In the genomic region with DNA sequence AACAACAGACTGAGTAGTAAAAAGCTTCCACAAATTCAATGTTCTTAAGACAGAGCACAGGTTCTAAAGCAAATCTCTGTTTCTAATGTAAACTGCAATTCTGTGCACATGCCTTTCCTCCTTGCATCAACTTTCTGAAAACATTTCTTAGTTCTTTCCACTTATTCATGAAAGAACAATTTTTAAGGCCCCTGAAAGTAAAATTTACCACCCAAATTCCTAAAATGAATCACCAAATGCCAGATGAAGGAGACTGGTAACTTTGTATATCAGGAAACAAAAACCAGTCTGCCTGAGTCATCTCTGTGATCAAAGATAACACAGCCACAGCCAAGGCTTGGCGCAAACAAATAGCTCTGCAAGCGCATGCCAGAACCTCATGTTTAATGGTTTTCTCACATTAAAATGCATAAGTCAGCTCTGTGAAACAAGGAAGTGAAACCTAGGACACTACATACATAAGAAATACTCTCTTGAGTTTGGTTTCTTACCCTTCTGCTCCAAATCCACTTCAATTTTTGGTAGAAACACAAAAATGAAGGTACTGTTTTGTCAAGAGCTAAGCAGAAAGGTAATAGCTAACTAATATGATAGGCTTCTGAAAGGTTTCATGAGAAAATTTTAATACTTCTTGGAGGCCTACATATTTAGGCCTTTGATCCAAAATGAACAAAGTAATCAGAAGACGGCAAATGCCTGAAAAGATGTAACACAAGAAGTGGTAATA, we compare ENCODE assay signal across 7 cellular contexts.
DNase-seq lines count a peak whose midpoint lies in the region; ATAC-seq, FAIRE-seq and TF ChIP-seq lines count a peak whose summit lies in the region.

No MANE protein-coding gene starts in this region.

- POLR2A ChIA-PET in OCI-LY7 (lab: Charles Lee) = interaction anchor here (0.7 to 1.6 kb wide), 4 partner anchors 18 to 197 kb away, joined by 3 to 9 read pairs (median 4); no protein-coding TSS in a partner anchor

- 69 to 72% methylated on average over 3 of the region's 3 CpGs for WGBS in pancreas, 2 donors

- H3K36me3 Mint-ChIP-seq in type B pancreatic cell = peaks cover 20% of the 10 kb centered on the region

- H3K79me2 ChIP-seq in OCI-LY7 (ENCODE audit: insufficient read depth, low read depth, low read length) = no peaks in the 10 kb centered on the region

- peak overlapping the region; percentile 60 for H3K4me2 ChIP-seq in OCI-LY7 (ENCODE audit: low read length)

- FAIRE-seq in pancreas (lab: Jason Lieb, UNC) = peak; percentile 72

- intact Hi-C loops in OCI-LY7 (cut with micrococcal nuclease; ENCODE audit: unreplicated experiment) (no loop called here), pancreas (cut with DNase I) (no loop called here)

- DNase-seq in OCI-LY7 (ENCODE audit: low spot score) (peak; percentile 89), activated T-cell treated with anti-CD3 and anti-CD28 coated beads for 48 hours (ENCODE audit: low read depth) (peak; percentile 37), fibroblast of mammary gland (ENCODE audit: low read depth) (peak; percentile 98), pancreas (peak in 4 of 6 donors; percentile 28 to 66 (median 37)), type B pancreatic cell (ENCODE audit: extremely low spot score, unreplicated experiment) (no peak)

- peaks cover 26% of the 10 kb centered on the region for H3K4me1 ChIP-seq in OCI-LY7 (ENCODE audit: insufficient read depth, low read length, poor library complexity, severe bottlenecking)
- H3K4me1 ChIP-seq in pancreas = peaks cover 0 to 14% (median 5%) of the 10 kb centered on the region in 3 donors

- no peaks in the 10 kb centered on the region for H4K20me1 ChIP-seq in OCI-LY7 (ENCODE audit: insufficient read depth, low read length)

- H3K36me3 ChIP-seq in OCI-LY7 (ENCODE audit: insufficient read depth, low read length) = peaks cover 34% of the 10 kb centered on the region; the same call in 1 of the 2 replicates
- no peaks in the 10 kb centered on the region for H3K36me3 ChIP-seq in pancreas

- H3K9me3 ChIP-seq in OCI-LY7 (ENCODE audit: low read length) (no peaks in the 10 kb centered on the region), pancreas (no peaks in the 10 kb centered on the region)

- no peak overlapping the region for H3K4me3 ChIP-seq in OCI-LY7 (ENCODE audit: low read depth, low read length, poor library complexity, severe bottlenecking)
- no peak overlapping the region for H3K4me3 ChIP-seq in fibroblast of mammary gland (ENCODE audit: control insufficient read depth, low read depth, low read length)
- H3K4me3 ChIP-seq in pancreas = no peak overlapping the region

- no peak for TF ChIP-seq CTCF in OCI-LY7 (conservative IDR thresholded peaks at IDR 0.05; ENCODE audit: low read length)
- no peak for TF ChIP-seq CTCF in fibroblast of mammary gland (conservative IDR thresholded peaks at IDR 0.05; ENCODE audit: control insufficient read depth, insufficient read depth, low read depth, low read length)
- TF ChIP-seq CTCF in pancreas (IDR thresholded peaks at IDR 0.05) = no peak
- no peak for TF ChIP-seq CTCF in type B pancreatic cell (conservative IDR thresholded peaks at IDR 0.05)

- H3K4me1 Mint-ChIP-seq in type B pancreatic cell (ENCODE audit: unreplicated experiment) = peaks cover 40% of the 10 kb centered on the region

- H3K27me3 ChIP-seq in pancreas = no peaks in the 10 kb centered on the region

- no TSS peak for BruUV-seq in OCI-LY7 (replicated peaks; lab: Mats Ljungman, UMichigan)

- no peaks in the 10 kb centered on the region for H3K9me2 ChIP-seq in OCI-LY7 (ENCODE audit: insufficient read depth, low read length)

- H3K4me3 Mint-ChIP-seq in type B pancreatic cell = peak overlapping the region; percentile 37

- no peaks in the 10 kb centered on the region for H3K27me3 Mint-ChIP-seq in type B pancreatic cell

- H3K27ac ChIP-seq in OCI-LY7 (ENCODE audit: low read depth, low read length, poor library complexity, severe bottlenecking) (peak overlapping the region; percentile 63), pancreas (peak overlapping the region in 2 of 4 donors; percentile 71 to 80)

- ATAC-seq in GM18861 (IDR thresholded peaks at IDR 0.05; ENCODE audit: unreplicated experiment) (peak; percentile 91), HG03045 (IDR thresholded peaks at IDR 0.05; ENCODE audit: unreplicated experiment) (peak; percentile 81), pancreas (peak; percentile 75 to 92 (median 90))

- CTCF ChIA-PET in OCI-LY7 (lab: Charles Lee; ENCODE audit: unreplicated experiment) = interaction anchor here (0.6 kb wide), 2 partner anchors 25 to 252 kb away, joined by 3 read pairs; no protein-coding TSS in a partner anchor

- no peaks in the 10 kb centered on the region for H3K9me3 Mint-ChIP-seq in type B pancreatic cell

- H3K27ac Mint-ChIP-seq in type B pancreatic cell = peak overlapping the region; percentile 97

- H2AFZ ChIP-seq in OCI-LY7 (ENCODE audit: low read length) = no peak overlapping the region; the same call in 1 of the 2 replicates
